ENCODE assay signal across 12 cellular contexts in the genomic region with DNA sequence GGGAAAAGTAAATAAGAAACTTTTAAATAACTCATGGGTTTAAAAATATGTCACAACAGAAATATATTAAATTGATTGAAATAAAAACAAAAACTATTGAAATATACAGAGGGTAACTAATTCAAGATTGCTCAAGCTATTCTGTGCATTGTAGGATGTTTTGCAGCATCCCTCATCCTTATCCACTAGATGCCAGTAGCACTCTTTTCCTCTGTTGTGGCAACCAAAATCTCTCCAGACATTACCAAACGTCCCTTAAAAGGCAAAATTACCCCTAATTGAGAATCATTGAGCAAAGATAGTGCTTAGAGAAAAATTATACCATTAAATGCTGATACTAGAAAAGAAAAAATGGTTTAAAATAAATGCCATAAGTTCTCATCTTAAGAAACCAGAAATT.
DNase-seq lines count a peak whose midpoint lies in the region; ATAC-seq and TF ChIP-seq lines count a peak whose summit lies in the region.
"Had no signal": no experiment of that assay in that cellular context is flagged by ENCODE, and none has a peak within 500 bp of the region (broad histone marks: within the 10 kb centered on the region; RNA-seq: fewer than 3 reads in every experiment).

No MANE protein-coding gene starts in this region.

- H3K9ac ChIP-seq in SK-N-SH: no peak overlapping the region

- no peaks in the 10 kb centered on the region; the same call in 1 of the 2 replicates for H3K9me3 ChIP-seq in SK-N-SH

- no peaks in the 10 kb centered on the region for H3K4me1 ChIP-seq in SK-N-SH (ENCODE audit: control insufficient read depth in 1 of 2, insufficient read depth in 2 of 2, low read depth in 1 of 2, low read length in 1 of 2)

- H3K27me3 ChIP-seq in SK-N-SH (ENCODE audit: insufficient read depth): no peaks in the 10 kb centered on the region

- TF ChIP-seq POLR2A in GM18505 (IDR thresholded peaks at IDR 0.05; ENCODE audit: borderline replicate concordance, extremely low read depth, insufficient read depth, insufficient read length): no peak

- CTCF ChIA-PET in SK-N-SH (lab: Yijun Ruan, JAX): no interaction called here

- no peaks in the 10 kb centered on the region for H4K20me1 ChIP-seq in SK-N-SH (ENCODE audit: insufficient read depth)

- no peak overlapping the region for H3K4me3 ChIP-seq in SK-N-SH (ENCODE audit: low read depth in 2 of 2, low read length in 1 of 2)
- H3K4me3 ChIP-seq in fibroblast of mammary gland (ENCODE audit: control insufficient read depth, low read depth, low read length): no peak overlapping the region

- H3K4me2 ChIP-seq in SK-N-SH: no peak overlapping the region

- H3K9me2 ChIP-seq in SK-N-SH: no peaks in the 10 kb centered on the region

- no peak overlapping the region for H2AFZ ChIP-seq in SK-N-SH (ENCODE audit: low read depth)

- peaks cover 4% of the 10 kb centered on the region for H3K9me3 Mint-ChIP-seq in type B pancreatic cell
- H3K9me3 Mint-ChIP-seq in T-helper 2 cell treated with Interferon-gamma antibody and Interleukin-4, amounts not matched to agents 5 μg/mL and 100 μg/mL, for 36 hours: peaks cover 33% of the 10 kb centered on the region

- H3K27ac Mint-ChIP-seq in type B pancreatic cell: no peak overlapping the region
- H3K27ac Mint-ChIP-seq in T-helper 2 cell treated with Interferon-gamma antibody and Interleukin-4, amounts not matched to agents 5 μg/mL and 100 μg/mL, for 36 hours: no peak overlapping the region
- H3K27ac Mint-ChIP-seq: activated CD4-positive, alpha-beta T cell treated with anti-CD3 and anti-CD28 coated beads, Interleukin-2, amount 10 ng/mL, durations not matched to agents 7 days and 5 days; activated naive CD8-positive, alpha-beta T cell treated with anti-CD3 and anti-CD28 coated beads, Interleukin-2, amount 10 ng/mL, durations not matched to agents 7 days and 5 days; B cell; naive thymus-derived CD8-positive, alpha-beta T cell had no signal

- no peaks in the 10 kb centered on the region for H3K79me2 ChIP-seq in SK-N-SH (ENCODE audit: insufficient read depth)

- H3K4me1 Mint-ChIP-seq in type B pancreatic cell (ENCODE audit: unreplicated experiment): no peaks in the 10 kb centered on the region
- H3K4me1 Mint-ChIP-seq in T-helper 2 cell treated with Interferon-gamma antibody and Interleukin-4, amounts not matched to agents 5 μg/mL and 100 μg/mL, for 36 hours (ENCODE audit: low read depth): no peaks in the 10 kb centered on the region
- H3K4me1 Mint-ChIP-seq: activated CD4-positive, alpha-beta T cell treated with anti-CD3 and anti-CD28 coated beads, Interleukin-2, amount 10 ng/mL, durations not matched to agents 7 days and 5 days; activated naive CD8-positive, alpha-beta T cell treated with anti-CD3 and anti-CD28 coated beads, Interleukin-2, amount 10 ng/mL, durations not matched to agents 7 days and 5 days; B cell; naive thymus-derived CD8-positive, alpha-beta T cell had no signal

- H3K27ac ChIP-seq in SK-N-SH (ENCODE audit: low read depth in 2 of 2, low read length in 1 of 2): no peak overlapping the region

- no peaks in the 10 kb centered on the region for H3K27me3 Mint-ChIP-seq in type B pancreatic cell
- H3K27me3 Mint-ChIP-seq in T-helper 2 cell treated with Interferon-gamma antibody and Interleukin-4, amounts not matched to agents 5 μg/mL and 100 μg/mL, for 36 hours (ENCODE audit: low read depth): no peaks in the 10 kb centered on the region
- H3K27me3 Mint-ChIP-seq: activated CD4-positive, alpha-beta T cell treated with anti-CD3 and anti-CD28 coated beads, Interleukin-2, amount 10 ng/mL, durations not matched to agents 7 days and 5 days; activated naive CD8-positive, alpha-beta T cell treated with anti-CD3 and anti-CD28 coated beads, Interleukin-2, amount 10 ng/mL, durations not matched to agents 7 days and 5 days; B cell; naive thymus-derived CD8-positive, alpha-beta T cell had no signal

- TF ChIP-seq CTCF in SK-N-SH (IDR thresholded peaks at IDR 0.05) (peak; percentile 24; the same call in 1 of the 2 replicates), fibroblast of mammary gland (conservative IDR thresholded peaks at IDR 0.05; ENCODE audit: control insufficient read depth, insufficient read depth, low read depth, low read length) (peak; percentile 47), type B pancreatic cell (conservative IDR thresholded peaks at IDR 0.05) (peak; percentile 64)

- H3F3A ChIP-seq in SK-N-SH (replicated peaks; ENCODE audit: insufficient read depth): no peaks in the 10 kb centered on the region

- peak; percentile 54 for TF ChIP-seq RAD21 in SK-N-SH (IDR thresholded peaks at IDR 0.05; ENCODE audit: low read length)

- POLR2A ChIA-PET in SK-N-SH (lab: Yijun Ruan, JAX): no interaction called here

- no peaks in the 10 kb centered on the region for H3K36me3 ChIP-seq in SK-N-SH (replicated peaks in 1 of 2; ENCODE audit: control insufficient read depth in 1 of 2, insufficient read depth in 2 of 2, low read length in 1 of 2)

- no peak for TF ChIP-seq EP300 in SK-N-SH (IDR thresholded peaks at IDR 0.05; ENCODE audit: borderline replicate concordance in 1 of 2, low read depth in 1 of 2, low read length in 1 of 2)

- DNase-seq in SK-N-SH: no peak
- DNase-seq in RKO (ENCODE audit: low spot score): peak; percentile 27
- DNase-seq in fibroblast of mammary gland (ENCODE audit: low read depth): peak; percentile 28
- DNase-seq in type B pancreatic cell (ENCODE audit: extremely low spot score, unreplicated experiment): no peak
- DNase-seq in T-helper 2 cell treated with Interferon-gamma antibody and Interleukin-4, amounts not matched to agents 5 μg/mL and 100 μg/mL, for 36 hours (ENCODE audit: low spot score): no peak
- no peak for DNase-seq in inferior parietal cortex (ENCODE audit: extremely low spot score)
- DNase-seq: activated CD4-positive, alpha-beta T cell treated with anti-CD3 and anti-CD28 coated beads, Interleukin-2, amount 10 ng/mL, durations not matched to agents 7 days and 5 days; activated naive CD8-positive, alpha-beta T cell treated with anti-CD3 and anti-CD28 coated beads, Interleukin-2, amount 10 ng/mL, durations not matched to agents 7 days and 5 days; naive thymus-derived CD8-positive, alpha-beta T cell had no signal

- H3K36me3 Mint-ChIP-seq in type B pancreatic cell: no peaks in the 10 kb centered on the region
- no peaks in the 10 kb centered on the region for H3K36me3 Mint-ChIP-seq in T-helper 2 cell treated with Interferon-gamma antibody and Interleukin-4, amounts not matched to agents 5 μg/mL and 100 μg/mL, for 36 hours (ENCODE audit: low read depth)
- H3K36me3 Mint-ChIP-seq: activated naive CD8-positive, alpha-beta T cell treated with anti-CD3 and anti-CD28 coated beads, Interleukin-2, amount 10 ng/mL, durations not matched to agents 7 days and 5 days had no signal

- H3K4me3 Mint-ChIP-seq in type B pancreatic cell: no peak overlapping the region
- H3K4me3 Mint-ChIP-seq in T-helper 2 cell treated with Interferon-gamma antibody and Interleukin-4, amounts not matched to agents 5 μg/mL and 100 μg/mL, for 36 hours: no peak overlapping the region
- H3K4me3 Mint-ChIP-seq: activated CD4-positive, alpha-beta T cell treated with anti-CD3 and anti-CD28 coated beads, Interleukin-2, amount 10 ng/mL, durations not matched to agents 7 days and 5 days; activated naive CD8-positive, alpha-beta T cell treated with anti-CD3 and anti-CD28 coated beads, Interleukin-2, amount 10 ng/mL, durations not matched to agents 7 days and 5 days; B cell; naive thymus-derived CD8-positive, alpha-beta T cell had no signal

- WGBS in SK-N-SH (ENCODE audit: low lambda C conversion rate): 3% methylated on average over 1 of the region's 1 CpG

- ATAC-seq in SK-N-SH treated with all-trans-retinoic acid at 6 μM for 48 hours: no peak
- no peak for ATAC-seq in GM18505 (IDR thresholded peaks at IDR 0.05; ENCODE audit: unreplicated experiment)
- ATAC-seq: naive thymus-derived CD8-positive, alpha-beta T cell had no signal

TF ChIP-seq in SK-N-SH, 30 proteins besides CTCF, POLR2A, EP300 and RAD21:
- no peak for TF ChIP-seq POLR2AphosphoS5 (IDR thresholded peaks at IDR 0.05; ENCODE audit: low read depth, low read length)
- no peak for TF ChIP-seq MEF2A (IDR thresholded peaks at IDR 0.05; ENCODE audit: borderline replicate concordance, low read depth)
- no peak for TF ChIP-seq TCF12 (IDR thresholded peaks at IDR 0.05)
- TF ChIP-seq SMC3 (IDR thresholded peaks at IDR 0.05; ENCODE audit: low read depth, low read length): no peak
- no peak for TF ChIP-seq CHD2 (IDR thresholded peaks at IDR 0.05; ENCODE audit: low read length, partially characterized antibody)
- TF ChIP-seq FOXJ3 (CRISPR knock-in tag; IDR thresholded peaks at IDR 0.05): no peak
- no peak for TF ChIP-seq SIN3A (IDR thresholded peaks at IDR 0.05; ENCODE audit: borderline replicate concordance, low read depth, low read length)
- TF ChIP-seq MXI1 (IDR thresholded peaks at IDR 0.05; ENCODE audit: low read depth, low read length): no peak
- no peak for TF ChIP-seq FOXM1 (IDR thresholded peaks at IDR 0.05; ENCODE audit: low read depth)
- TF ChIP-seq YY1 (IDR thresholded peaks at IDR 0.05; ENCODE audit: low read depth): no peak
TF ChIP-seq in SK-N-SH: peak in this region for 0.

TF ChIP-seq in SK-N-SH treated with all-trans-retinoic acid at 6 μM for 48 hours, 23 proteins besides CTCF, POLR2A, EP300 and RAD21:
- TF ChIP-seq OSR1 (CRISPR knock-in tag; IDR thresholded peaks at IDR 0.05): no peak
- TF ChIP-seq, protein P1, sequence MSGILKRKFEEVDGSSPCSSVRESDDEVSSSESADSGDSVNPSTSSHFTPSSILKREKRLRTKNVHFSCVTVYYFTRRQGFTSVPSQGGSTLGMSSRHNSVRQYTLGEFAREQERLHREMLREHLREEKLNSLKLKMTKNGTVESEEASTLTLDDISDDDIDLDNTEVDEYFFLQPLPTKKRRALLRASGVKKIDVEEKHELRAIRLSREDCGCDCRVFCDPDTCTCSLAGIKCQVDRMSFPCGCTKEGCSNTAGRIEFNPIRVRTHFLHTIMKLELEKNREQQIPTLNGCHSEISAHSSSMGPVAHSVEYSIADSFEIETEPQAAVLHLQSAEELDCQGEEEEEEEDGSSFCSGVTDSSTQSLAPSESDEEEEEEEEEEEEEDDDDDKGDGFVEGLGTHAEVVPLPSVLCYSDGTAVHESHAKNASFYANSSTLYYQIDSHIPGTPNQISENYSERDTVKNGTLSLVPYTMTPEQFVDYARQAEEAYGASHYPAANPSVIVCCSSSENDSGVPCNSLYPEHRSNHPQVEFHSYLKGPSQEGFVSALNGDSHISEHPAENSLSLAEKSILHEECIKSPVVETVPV (CRISPR knock-in tag; IDR thresholded peaks at IDR 0.05): no peak
- no peak for TF ChIP-seq CSDC2 (CRISPR knock-in tag; IDR thresholded peaks at IDR 0.05)
- TF ChIP-seq ZNF8 (CRISPR knock-in tag; IDR thresholded peaks at IDR 0.05): no peak

Comparison
In these comparisons a context has a peak if more than half of its experiments do, and no peak if none do; other contexts are left out.
1. DNase-seq: peak in RKO (single experiment) and fibroblast of mammary gland (single experiment); none in SK-N-SH (single experiment), type B pancreatic cell (single experiment), T-helper 2 cell treated with Interferon-gamma antibody and Interleukin-4, amounts not matched to agents 5 μg/mL and 100 μg/mL, for 36 hours (single experiment) and inferior parietal cortex (single experiment).
2. Peak in every context shown above with its lines, with median percentiles within 50 percentile points of each other: CTCF ChIP-seq.